In genomic region chr6:166656269-166657206, GRCh38 we compare ENCODE assay signal across 11 cellular contexts. TPM values are rescaled to one million over a fixed set of nuclear protein-coding genes. Genes with fewer than 3 reads are reported as not detected.
DNase-seq lines count a peak whose midpoint lies in the region; ATAC-seq, FAIRE-seq and TF ChIP-seq lines count a peak whose summit lies in the region.
"Had no signal": no experiment of that assay in that cellular context is flagged by ENCODE, and none has a peak within 500 bp of the region (broad histone marks: within the 10 kb centered on the region; RNA-seq: fewer than 3 reads in every experiment).

No MANE protein-coding gene starts in this region.

- H3K79me2 ChIP-seq in astrocyte (ENCODE audit: insufficient read depth, low read length): no peaks in the 10 kb centered on the region

- no peak overlapping the region for H3K4me2 ChIP-seq in astrocyte (ENCODE audit: low read length)

- DNase-seq in activated naive CD4-positive, alpha-beta T cell treated with anti-CD3 and anti-CD28 coated beads for 36 hours: no peak
- DNase-seq in activated naive CD4-positive, alpha-beta T cell treated with anti-CD3 and anti-CD28 coated beads, Interleukin-2, amount 50 U/mL, for 16 hours: no peak
- DNase-seq in astrocyte (ENCODE audit: low read depth) (no peak), right lobe of liver (peak in 1 of 3 donors; percentile 63), SJCRH30 (no peak), prostate gland (ENCODE audit: low spot score) (no peak)
- DNase-seq: NCI-H2029 had no signal

- no peak overlapping the region for H2AFZ ChIP-seq in astrocyte (ENCODE audit: low read depth, low read length)

- H3K36me3 ChIP-seq in astrocyte (ENCODE audit: insufficient read depth, low read length): no peaks in the 10 kb centered on the region
- H3K36me3 ChIP-seq in right lobe of liver: no peaks in the 10 kb centered on the region
- no peaks in the 10 kb centered on the region for H3K36me3 ChIP-seq in SJCRH30
- no peaks in the 10 kb centered on the region for H3K36me3 ChIP-seq in prostate gland

- H3K27me3 ChIP-seq in astrocyte (ENCODE audit: insufficient read depth, low read length) (peaks cover 19% of the 10 kb centered on the region), right lobe of liver (peaks cover 0 to 3% of the 10 kb centered on the region in 2 donors), SJCRH30 (no peaks in the 10 kb centered on the region), prostate gland (replicated peaks; ENCODE audit: insufficient read depth) (no peaks in the 10 kb centered on the region)

- no peaks in the 10 kb centered on the region for H3K36me3 Mint-ChIP-seq in activated naive CD4-positive, alpha-beta T cell treated with anti-CD3 and anti-CD28 coated beads for 36 hours (ENCODE audit: low read depth)
- H3K36me3 Mint-ChIP-seq in astrocyte (ENCODE audit: low read depth, unreplicated experiment): no peaks in the 10 kb centered on the region

- intact Hi-C loops in activated naive CD4-positive, alpha-beta T cell treated with anti-CD3 and anti-CD28 coated beads for 36 hours (cut with micrococcal nuclease): no loop called here
- intact Hi-C loops in right lobe of liver (cut with DNase I) (no loop called here), prostate gland (cut with DNase I) (no loop called here)

- ATAC-seq in right lobe of liver (peak; percentile 40 to 77 (median 50)), GM21529 (IDR thresholded peaks at IDR 0.05; ENCODE audit: unreplicated experiment) (no peak), HG03439 (IDR thresholded peaks at IDR 0.05; ENCODE audit: unreplicated experiment) (no peak)
- ATAC-seq: Panc1 had no signal

- H3K4me3 ChIP-seq in astrocyte (ENCODE audit: insufficient read depth, low read depth, low read length): no peak overlapping the region
- H3K4me3 ChIP-seq in right lobe of liver: no peak overlapping the region
- no peak overlapping the region for H3K4me3 ChIP-seq in SJCRH30
- H3K4me3 ChIP-seq in prostate gland: no peak overlapping the region

- peak overlapping the region; percentile 25 for H3K4me3 Mint-ChIP-seq in activated naive CD4-positive, alpha-beta T cell treated with anti-CD3 and anti-CD28 coated beads for 36 hours
- peak overlapping the region; percentile 36 for H3K4me3 Mint-ChIP-seq in astrocyte (ENCODE audit: unreplicated experiment)

- FAIRE-seq in astrocyte (lab: Jason Lieb, UNC): no peak

- CTCF ChIA-PET in activated naive CD4-positive, alpha-beta T cell treated with anti-CD3 and anti-CD28 coated beads for 36 hours (lab: Charles Lee): interaction anchor here (1.4 kb wide), 1 partner anchor 118 kb away, joined by 5 read pairs; no protein-coding TSS in a partner anchor

- H3K9ac ChIP-seq in astrocyte (ENCODE audit: low read length): no peak overlapping the region

- TF ChIP-seq CTCF in astrocyte (IDR thresholded peaks at IDR 0.05; ENCODE audit: insufficient read depth, low read depth, low read length) (no peak), right lobe of liver (IDR thresholded peaks at IDR 0.05) (no peak), prostate gland (IDR thresholded peaks at IDR 0.05) (no peak)

- H4K20me1 ChIP-seq in astrocyte (ENCODE audit: insufficient read depth, low read length): no peaks in the 10 kb centered on the region

- H3K27me3 Mint-ChIP-seq in activated naive CD4-positive, alpha-beta T cell treated with anti-CD3 and anti-CD28 coated beads for 36 hours (ENCODE audit: low read depth): peaks cover 13% of the 10 kb centered on the region
- peaks cover 34% of the 10 kb centered on the region for H3K27me3 Mint-ChIP-seq in astrocyte (ENCODE audit: low read depth, unreplicated experiment)

- H3K9me3 ChIP-seq in astrocyte (ENCODE audit: insufficient read depth, low read depth, low read length) (no peaks in the 10 kb centered on the region), right lobe of liver (no peaks in the 10 kb centered on the region), SJCRH30 (replicated peaks) (no peaks in the 10 kb centered on the region), prostate gland (no peaks in the 10 kb centered on the region)

- 20% methylated on average over 10 of the region's 34 CpGs for WGBS in right lobe of liver (ENCODE audit: insufficient coverage, low coverage, low lambda C conversion rate, missing lambda C conversion rate)
- whole genome bisulfite sequencing in prostate gland: 47% methylated on average over 34 of the region's 34 CpGs

- TF ChIP-seq POLR2A in right lobe of liver (IDR thresholded peaks at IDR 0.05) (no peak), prostate gland (IDR thresholded peaks at IDR 0.05) (no peak)

- no peaks in the 10 kb centered on the region for H3K9me3 Mint-ChIP-seq in activated naive CD4-positive, alpha-beta T cell treated with anti-CD3 and anti-CD28 coated beads for 36 hours
- H3K9me3 Mint-ChIP-seq in astrocyte (ENCODE audit: unreplicated experiment): no peaks in the 10 kb centered on the region

- H3K4me1 ChIP-seq in astrocyte (ENCODE audit: insufficient read depth, low read length) (no peaks in the 10 kb centered on the region), right lobe of liver (no peaks in the 10 kb centered on the region), SJCRH30 (peaks cover 25% of the 10 kb centered on the region), prostate gland (replicated peaks) (no peaks in the 10 kb centered on the region)

- H3K27ac ChIP-seq in astrocyte (ENCODE audit: low read depth, low read length) (no peak overlapping the region), right lobe of liver (no peak overlapping the region), SJCRH30 (no peak overlapping the region), prostate gland (no peak overlapping the region)
- H3K27ac ChIP-seq: C4-2B had no signal

- H3K27ac Mint-ChIP-seq in activated naive CD4-positive, alpha-beta T cell treated with anti-CD3 and anti-CD28 coated beads for 36 hours: no peak overlapping the region
- no peak overlapping the region for H3K27ac Mint-ChIP-seq in astrocyte (ENCODE audit: unreplicated experiment)

- H3K4me1 Mint-ChIP-seq in activated naive CD4-positive, alpha-beta T cell treated with anti-CD3 and anti-CD28 coated beads for 36 hours (ENCODE audit: low read depth): peaks cover 12% of the 10 kb centered on the region
- no peaks in the 10 kb centered on the region for H3K4me1 Mint-ChIP-seq in astrocyte (ENCODE audit: low read depth, unreplicated experiment)

RNA-seq across cellular contexts. Expression of gene RPS6KA2, which starts 29.5 kb away (rescaled TPM):
- total RNA-seq in activated naive CD4-positive, alpha-beta T cell treated with anti-CD3 and anti-CD28 coated beads for 36 hours: 10 to 100 TPM; 18.9 to 19.1 TPM
- total RNA-seq in astrocyte (33.5 and 38.8 TPM in 2 replicates), right lobe of liver (10 to 100 TPM in 3 of 6 experiments, 1 to 10 TPM in 3; 6.4 to 18.1 (median 11.1) TPM), prostate gland (10 to 100 TPM; 32.2 to 44.3 TPM)
- total RNA-seq in SJCRH30 (2014; rRNA removed; shearing (Covaris generic)): 4.2 and 6.3 TPM in 2 replicates

Comparison
In these comparisons a context has a peak if more than half of its experiments do, and no peak if none do; other contexts are left out.
1. ATAC-seq: peak in right lobe of liver (4 of 4); none in GM21529 (single experiment) and HG03439 (single experiment).